8 cellular contexts compared by ENCODE assay signal in the genomic region with DNA sequence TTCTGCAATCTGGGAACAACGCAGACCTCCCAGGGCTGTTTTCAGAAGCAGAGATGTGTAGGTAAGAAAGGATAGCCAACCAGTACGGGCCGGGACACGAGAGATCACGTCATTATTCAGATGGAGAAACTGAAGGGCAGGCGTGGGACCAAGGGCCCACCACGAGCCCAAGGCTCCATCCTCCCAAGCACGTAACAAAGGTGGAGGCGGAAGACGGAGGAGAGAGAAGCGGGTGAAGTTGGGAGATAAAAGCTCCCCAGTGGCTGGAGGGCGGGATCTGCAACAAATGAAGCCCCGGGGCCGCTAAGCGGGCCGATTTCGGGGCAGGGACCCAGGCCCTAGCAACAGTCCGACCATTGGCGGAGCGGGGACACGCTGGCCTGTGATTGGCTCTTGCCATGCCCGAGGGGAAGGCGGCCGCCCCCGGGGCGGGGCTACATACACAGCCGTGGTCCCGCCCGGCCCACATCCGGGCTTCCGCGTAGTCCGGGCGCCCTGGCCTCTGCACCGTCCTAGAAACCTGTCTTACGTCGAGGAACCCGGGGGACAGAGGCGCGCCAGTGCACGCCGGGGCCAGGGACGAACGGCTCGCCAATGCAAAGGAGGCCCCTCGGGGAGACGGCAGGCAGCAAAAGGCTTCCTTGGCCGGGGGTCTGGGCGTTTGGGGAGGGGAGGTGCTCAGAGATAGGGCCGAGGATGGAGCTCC. TPM values are rescaled to one million over a fixed set of nuclear protein-coding genes. Genes with fewer than 3 reads are reported as not detected.
A peak's percentile ranks its signal among the peaks of the same experiment; 100 is the strongest.
DNase-seq lines count a peak whose midpoint lies in the region; ATAC-seq and TF ChIP-seq lines count a peak whose summit lies in the region.

No MANE protein-coding gene starts in this region.

- peak; percentile 91 for ATAC-seq in GM18907 (IDR thresholded peaks at IDR 0.05; ENCODE audit: unreplicated experiment)
- peak; percentile 91 for ATAC-seq in HG03139 (IDR thresholded peaks at IDR 0.05; ENCODE audit: unreplicated experiment)

- CTCF ChIA-PET in AG04450 (lab: Charles Lee): interaction anchor here (0.8 to 5.8 kb wide), 4 partner anchors 26 to 140 kb away, joined by 3 to 80 read pairs (median 10); no protein-coding TSS in a partner anchor

- POLR2A ChIA-PET in AG04450 (lab: Yijun Ruan, JAX): interaction anchor here (0.5 to 2.4 kb wide), 13 partner anchors 9 to 60 kb away, joined by 3 to 19 read pairs (median 4); a partner anchor contains a TSS

- H3K9me3 ChIP-seq in AG04450 (ENCODE audit: control insufficient read depth, insufficient read depth, low read length): no peaks in the 10 kb centered on the region; the same call in 1 of the 2 replicates

- H3K27me3 ChIP-seq in AG04450 (ENCODE audit: control insufficient read depth, insufficient read depth, low read length): no peaks in the 10 kb centered on the region

- DNase-seq in AG04450 (ENCODE audit: low read depth, low spot score) (peak; percentile 93), NCI-H2227 (lab: John Stamatoyannopoulos, UW; ENCODE audit: unreplicated experiment) (peak; percentile 99), cardiac fibroblast (ENCODE audit: low read depth in 2 of 2) (peak; percentile 96 to 98), inferior parietal cortex (ENCODE audit: extremely low spot score) (peak; percentile 99)
- peak; percentile 87 to 91 for DNase-seq in stimulated activated CD4-positive, alpha-beta T cell treated with anti-CD3 and anti-CD28 coated beads, Interleukin-12 subunit alpha, Interleukin-12 subunit beta, amount 100 ng/mL, for 24 hours (ENCODE audit: low read depth in 2 of 2)

- H3K27ac ChIP-seq in AG04450 (ENCODE audit: low read depth, low read length): peak overlapping the region; percentile 97

- TF ChIP-seq CTCF in AG04450 (IDR thresholded peaks at IDR 0.05; ENCODE audit: low read depth, low read length) (no peak), WI38 (IDR thresholded peaks at IDR 0.05; ENCODE audit: low read depth, low read length) (no peak), cardiac fibroblast (IDR thresholded peaks at IDR 0.05; ENCODE audit: low read depth, low read length) (no peak)

- peak overlapping the region; percentile 86 for H3K4me3 ChIP-seq in AG04450 (ENCODE audit: low read depth, low read length)
- peak overlapping the region; percentile 80 for H3K4me3 ChIP-seq in WI38 (ENCODE audit: low read depth, low read length)
- peak overlapping the region; percentile 82 to 90 for H3K4me3 ChIP-seq in cardiac fibroblast (replicated peaks in 1 of 2; ENCODE audit: low read depth in 2 of 2, low read length in 2 of 2)

RNA-seq across cellular contexts. Expression of a gene that starts 15.5 kb away (rescaled TPM):
- 290 and 526 TPM in 2 replicates for polyA plus RNA-seq in AG04450 (2011; rRNA removed)
- polyA minus RNA-seq in AG04450 (2011; rRNA and poly(A)+ RNA removed): 75.3 and 81.1 TPM in 2 replicates

RNA-seq across cellular contexts. Expression of a gene that starts 40.9 kb away (rescaled TPM):
- 91.5 and 91.6 TPM in 2 replicates for polyA plus RNA-seq in AG04450 (2011; rRNA removed)
- 117 and 129 TPM in 2 replicates for polyA minus RNA-seq in AG04450 (2011; rRNA and poly(A)+ RNA removed)

Comparison
In these comparisons a context has a peak if more than half of its experiments do, and no peak if none do; other contexts are left out.
1. Peak in every context shown above with its lines: DNase-seq, ATAC-seq, H3K4me3 ChIP-seq and H3K27ac ChIP-seq.